ENCODE assay signal across 10 cellular contexts in genomic region chr10:80473692-80474596, GRCh38. TPM values are rescaled to one million over a fixed set of nuclear protein-coding genes. Genes with fewer than 3 reads are reported as not detected.
DNase-seq lines count a peak whose midpoint lies in the region; ATAC-seq and TF ChIP-seq lines count a peak whose summit lies in the region.
"Had no signal": no experiment of that assay in that cellular context is flagged by ENCODE, and none has a peak within 500 bp of the region (broad histone marks: within the 10 kb centered on the region; RNA-seq: fewer than 3 reads in every experiment).

No MANE protein-coding gene starts in this region.

- peaks cover 56% of the 10 kb centered on the region for H3K36me3 Mint-ChIP-seq in CD4-positive, CD25-positive, alpha-beta regulatory T cell
- peaks cover 10% of the 10 kb centered on the region for H3K36me3 Mint-ChIP-seq in chondrocyte (ENCODE audit: low read depth)
- peaks cover 32% of the 10 kb centered on the region for H3K36me3 Mint-ChIP-seq in neural crest cell (ENCODE audit: low read depth)

- TF ChIP-seq CTCF in chondrocyte (IDR thresholded peaks at IDR 0.05) = no peak
- TF ChIP-seq CTCF in neural crest cell (conservative IDR thresholded peaks at IDR 0.05) = no peak

- H3K27ac Mint-ChIP-seq in CD4-positive, CD25-positive, alpha-beta regulatory T cell = peak overlapping the region; percentile 71 to 99 (median 89)
- peak overlapping the region; percentile 70 for H3K27ac Mint-ChIP-seq in chondrocyte (ENCODE audit: unreplicated experiment)
- peak overlapping the region; percentile 95 for H3K27ac Mint-ChIP-seq in neural crest cell (ENCODE audit: unreplicated experiment)

- H3K27me3 Mint-ChIP-seq in CD4-positive, CD25-positive, alpha-beta regulatory T cell = no peaks in the 10 kb centered on the region
- H3K27me3 Mint-ChIP-seq in chondrocyte (ENCODE audit: low read depth) = no peaks in the 10 kb centered on the region
- no peaks in the 10 kb centered on the region for H3K27me3 Mint-ChIP-seq in neural crest cell (ENCODE audit: low read depth)

- peaks cover 49% of the 10 kb centered on the region for H3K36me3 ChIP-seq in CD4-positive, CD25-positive, alpha-beta regulatory T cell (ENCODE audit: control insufficient read depth, insufficient read depth, low read length)
- H3K36me3 ChIP-seq: thoracic aorta had no signal

- no peaks in the 10 kb centered on the region for H3K27me3 ChIP-seq in CD4-positive, CD25-positive, alpha-beta regulatory T cell (ENCODE audit: control insufficient read depth, insufficient read depth, low read length)
- H3K27me3 ChIP-seq: sigmoid colon had no signal

- no peak for DNase-seq in CD4-positive, CD25-positive, alpha-beta regulatory T cell
- DNase-seq in LHCN-M2 (ENCODE audit: low read depth) (peak; percentile 50), chondrocyte (ENCODE audit: low spot score) (no peak), neural crest cell (ENCODE audit: low read depth, low spot score) (no peak), DMS153 (lab: John Stamatoyannopoulos, UW) (no peak)
- DNase-seq: sigmoid colon had no signal

- peaks cover 3 to 4% of the 10 kb centered on the region in 2 experiments for H3K9me3 ChIP-seq in CD4-positive, CD25-positive, alpha-beta regulatory T cell (ENCODE audit: control insufficient read depth in 2 of 2, low read length in 2 of 2)
- H3K9me3 ChIP-seq: sigmoid colon had no signal

- peaks cover 33 to 96% (median 61%) of the 10 kb centered on the region in 4 donors for H3K4me1 Mint-ChIP-seq in CD4-positive, CD25-positive, alpha-beta regulatory T cell
- H3K4me1 Mint-ChIP-seq in chondrocyte (ENCODE audit: low read depth) = peaks cover 55% of the 10 kb centered on the region
- H3K4me1 Mint-ChIP-seq in neural crest cell = peaks cover 57% of the 10 kb centered on the region

- H3K9me3 Mint-ChIP-seq in CD4-positive, CD25-positive, alpha-beta regulatory T cell = peaks cover 0 to 10% (median 0%) of the 10 kb centered on the region in 7 donors
- peaks cover 12% of the 10 kb centered on the region for H3K9me3 Mint-ChIP-seq in chondrocyte (ENCODE audit: low read depth)
- peaks cover 6% of the 10 kb centered on the region for H3K9me3 Mint-ChIP-seq in neural crest cell

- H3K27ac ChIP-seq in CD4-positive, CD25-positive, alpha-beta regulatory T cell (ENCODE audit: insufficient read depth, low read length, poor library complexity, severe bottlenecking) = peak overlapping the region; percentile 85
- H3K27ac ChIP-seq: thoracic aorta had no signal

- H3K4me1 ChIP-seq in CD4-positive, CD25-positive, alpha-beta regulatory T cell (ENCODE audit: control insufficient read depth, insufficient read depth, low read length, poor library complexity, severe bottlenecking) = peaks cover 86% of the 10 kb centered on the region

- ATAC-seq in CD4-positive, CD25-positive, alpha-beta regulatory T cell (ENCODE audit: low read depth in 2 of 2) = no peak
- no peak for ATAC-seq in HG02973 (IDR thresholded peaks at IDR 0.05; ENCODE audit: unreplicated experiment)
- ATAC-seq in HG03095 (IDR thresholded peaks at IDR 0.05; ENCODE audit: unreplicated experiment) = no peak
- ATAC-seq in GM18867 (IDR thresholded peaks at IDR 0.05; ENCODE audit: unreplicated experiment) = no peak

- peak overlapping the region in 3 of 4 donors; percentile 39 to 69 (median 60) for H3K4me3 Mint-ChIP-seq in CD4-positive, CD25-positive, alpha-beta regulatory T cell
- H3K4me3 Mint-ChIP-seq in chondrocyte (ENCODE audit: unreplicated experiment) = no peak overlapping the region
- no peak overlapping the region for H3K4me3 Mint-ChIP-seq in neural crest cell

- peak overlapping the region; percentile 26 for H3K4me3 ChIP-seq in CD4-positive, CD25-positive, alpha-beta regulatory T cell (ENCODE audit: low read depth, low read length)
- H3K4me3 ChIP-seq: sigmoid colon, thoracic aorta had no signal

RNA-seq across cellular contexts. Expression of gene TSPAN14, which starts 19.8 kb away (rescaled TPM):
- 198 TPM for total RNA-seq in CD4-positive, CD25-positive, alpha-beta regulatory T cell
- 100 to 1,000 TPM; 157 to 270 (median 180) TPM for polyA plus RNA-seq in CD4-positive, CD25-positive, alpha-beta regulatory T cell
- total RNA-seq in LHCN-M2 (2014; rRNA removed) = 17.4 and 18.6 TPM in 2 replicates
- 16.0 TPM for polyA plus RNA-seq in LHCN-M2 (2012)
- total RNA-seq in chondrocyte = 23.0 to 57.4 TPM (median 53.8 TPM) in 3 replicates
- total RNA-seq in neural crest cell = 140 and 144 TPM in 2 replicates

Comparison
In these comparisons a context has a peak if more than half of its experiments do, and no peak if none do; other contexts are left out.
1. H3K4me3 Mint-ChIP-seq: peak in CD4-positive, CD25-positive, alpha-beta regulatory T cell (3 of 4); none in chondrocyte (single experiment) and neural crest cell (single experiment).
2. Peak in every context shown above with its lines, with median percentiles within 50 percentile points of each other: H3K27ac Mint-ChIP-seq.